8 cellular contexts compared by ENCODE assay signal in the genomic region with DNA sequence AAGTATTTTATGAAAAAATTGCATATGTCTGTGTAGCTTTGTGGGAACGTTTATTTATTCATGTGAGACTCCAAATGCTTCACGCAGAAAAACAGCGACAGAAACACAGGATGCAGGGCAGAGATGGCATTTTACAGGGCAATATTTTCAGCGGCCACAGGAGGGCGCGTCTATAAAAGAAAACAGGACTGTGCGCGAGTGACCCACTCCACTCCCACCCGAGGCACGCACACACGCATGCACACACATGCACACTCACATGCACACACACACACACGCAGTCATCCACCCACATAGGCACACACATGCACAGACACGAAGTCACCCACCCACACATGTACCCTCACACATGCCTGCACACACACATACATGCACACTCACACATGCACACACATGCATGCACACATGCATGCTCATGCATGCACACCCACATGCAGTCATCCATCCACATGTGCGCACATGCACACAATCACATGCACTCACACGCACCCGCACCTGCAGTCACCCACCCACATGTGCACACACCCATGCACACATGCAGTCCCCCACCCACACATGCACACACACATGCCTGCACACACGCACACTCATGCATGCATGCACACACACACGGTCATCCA.
DNase-seq lines count a peak whose midpoint lies in the region; ATAC-seq, FAIRE-seq and TF ChIP-seq lines count a peak whose summit lies in the region.

No MANE protein-coding gene starts in this region.

- TF ChIP-seq CTCF in GM12864 (IDR thresholded peaks at IDR 0.05; ENCODE audit: low read depth, low read length, missing control alignments) (peak; percentile 71), KMS-11 (conservative IDR thresholded peaks at IDR 0.05; ENCODE audit: low read depth, low read length) (peak; percentile 78)

- H3K4me3 ChIP-seq in GM12864 (ENCODE audit: low read depth, low read length) = no peak overlapping the region
- no peak overlapping the region for H3K4me3 ChIP-seq in KMS-11 (IDR thresholded peaks at IDR 0.05; ENCODE audit: insufficient read depth, low read depth, low read length)
- H3K4me3 ChIP-seq in iPS-15b (ENCODE audit: low read depth, low read length) = peak overlapping the region; percentile 43

- H3K36me3 ChIP-seq in KMS-11 (ENCODE audit: insufficient read depth) (no peaks in the 10 kb centered on the region), iPS-15b (ENCODE audit: control insufficient read depth, insufficient read depth, low read length) (peaks cover 5% of the 10 kb centered on the region)

- no peaks in the 10 kb centered on the region for H4K20me1 ChIP-seq in KMS-11 (ENCODE audit: insufficient read depth)

- no peak overlapping the region for H2AFZ ChIP-seq in KMS-11 (ENCODE audit: low read depth)

- no peaks in the 10 kb centered on the region for H3K79me2 ChIP-seq in KMS-11 (ENCODE audit: insufficient read depth, low read depth)

- H3K9me3 ChIP-seq in iPS-15b (ENCODE audit: control insufficient read depth, insufficient read depth, low read length) = no peaks in the 10 kb centered on the region

- H3K27me3 ChIP-seq in KMS-11 (ENCODE audit: insufficient read depth, low read depth) = peaks cover 5% of the 10 kb centered on the region; the same call in 1 of the 2 replicates
- no peaks in the 10 kb centered on the region for H3K27me3 ChIP-seq in iPS-15b (ENCODE audit: control insufficient read depth, insufficient read depth, low read length)

- H3K9ac ChIP-seq in KMS-11 (no peak overlapping the region), iPS-15b (ENCODE audit: low read depth, low read length) (no peak overlapping the region)

- ATAC-seq in HG03571 (IDR thresholded peaks at IDR 0.05; ENCODE audit: unreplicated experiment) = no peak

- no peak for FAIRE-seq in GM12892 (lab: Jason Lieb, UNC)

- H3K4me1 ChIP-seq in KMS-11 (ENCODE audit: low read depth, poor library complexity, severe bottlenecking) = no peaks in the 10 kb centered on the region
- no peaks in the 10 kb centered on the region for H3K4me1 ChIP-seq in iPS-15b (ENCODE audit: control insufficient read depth, insufficient read depth, low read length)

- DNase-seq in GM12864 (ENCODE audit: low read depth) = no peak
- DNase-seq in SW480 (ENCODE audit: low spot score) = peak; percentile 52
- DNase-seq in amniotic epithelial cell (ENCODE audit: low read depth) = peak; percentile 37
- DNase-seq in stimulated activated CD4-positive, alpha-beta T cell treated with anti-CD3 and anti-CD28 coated beads, Interleukin-12 subunit alpha, Interleukin-12 subunit beta, amount 100 ng/mL, for 24 hours (ENCODE audit: low read depth in 2 of 2) = peak; percentile 15 to 58
- DNase-seq in GM12892 (ENCODE audit: insufficient read length) = no peak

- no peak overlapping the region for H3K4me2 ChIP-seq in KMS-11

- no peak overlapping the region for H3K27ac ChIP-seq in KMS-11

- no peak for TF ChIP-seq POLR2A in GM12892 (IDR thresholded peaks at IDR 0.05; ENCODE audit: low read depth, low read length)

Comparison
In these comparisons a context has a peak if more than half of its experiments do, and no peak if none do; other contexts are left out.
1. DNase-seq: peak in SW480 (single experiment), amniotic epithelial cell (single experiment) and stimulated activated CD4-positive, alpha-beta T cell treated with anti-CD3 and anti-CD28 coated beads, Interleukin-12 subunit alpha, Interleukin-12 subunit beta, amount 100 ng/mL, for 24 hours (2 of 2); none in GM12864 (single experiment) and GM12892 (single experiment).